ENCODE assay signal across 18 cellular contexts in genomic region chr9:16460711-16461110, GRCh38.
DNase-seq lines count a peak whose midpoint lies in the region; ATAC-seq and TF ChIP-seq lines count a peak whose summit lies in the region.
"Had no signal": no experiment of that assay in that cellular context is flagged by ENCODE, and none has a peak within 500 bp of the region (broad histone marks: within the 10 kb centered on the region; RNA-seq: fewer than 3 reads in every experiment).

No MANE protein-coding gene starts in this region.

- H2BK12ac ChIP-seq in H9 (ENCODE audit: insufficient read length, low read depth, low read length): no peak overlapping the region

- H2BK120ac ChIP-seq in H9 (ENCODE audit: low read depth, low read length, poor library complexity, severe bottlenecking): peak overlapping the region; percentile 39

- no peak overlapping the region for H3K27ac ChIP-seq in H9 (ENCODE audit: insufficient read length, low read depth, low read length)
- H3K27ac ChIP-seq in hepatocyte: peak overlapping the region; percentile 56
- H3K27ac ChIP-seq in smooth muscle cell (ENCODE audit: low read depth): peak overlapping the region; percentile 78
- H3K27ac ChIP-seq: C4-2B had no signal

- H3K9me2 ChIP-seq in hepatocyte (replicated peaks; ENCODE audit: insufficient read depth): no peaks in the 10 kb centered on the region

- no peak overlapping the region for H2BK20ac ChIP-seq in H9 (ENCODE audit: low read depth, low read length, poor library complexity, severe bottlenecking)

- H3K18ac ChIP-seq in H9 (ENCODE audit: insufficient read length, low read depth, low read length): no peak overlapping the region

- no peak overlapping the region for H2BK15ac ChIP-seq in H9 (ENCODE audit: low read depth, low read length)

- no peak overlapping the region for H4K91ac ChIP-seq in H9 (ENCODE audit: insufficient read length, low read depth, low read length)

- no peak overlapping the region for H3K56ac ChIP-seq in H9 (ENCODE audit: insufficient read length, low read depth, low read length)

- H3K4me2 ChIP-seq in H9 (ENCODE audit: insufficient read depth, insufficient read length, low read length) (no peak overlapping the region), hepatocyte (peak overlapping the region; percentile 2), smooth muscle cell (peak overlapping the region; percentile 71)

- H3K36me3 ChIP-seq in hepatocyte (replicated peaks; ENCODE audit: insufficient read depth, low read depth) (no peaks in the 10 kb centered on the region), smooth muscle cell (ENCODE audit: low read depth) (no peaks in the 10 kb centered on the region)

- H3K9me3 Mint-ChIP-seq in H9: no peaks in the 10 kb centered on the region
- H3K9me3 Mint-ChIP-seq in WTC11: no peaks in the 10 kb centered on the region

- H3K27ac Mint-ChIP-seq in H9 (peak overlapping the region in 2 of 3 experiments; percentile 35 to 38; a peak in 1 of 7 replicates), WTC11 (peak overlapping the region; percentile 39)
- H3K27ac Mint-ChIP-seq: CD8-positive, alpha-beta memory T cell had no signal

- H4K8ac ChIP-seq in H9 (replicated peaks; ENCODE audit: insufficient read length, low read depth, low read length): no peak overlapping the region

- POLR2A ChIA-PET in WTC11 (lab: Charles Lee): no interaction called here

- H3K4me1 Mint-ChIP-seq in H9: peaks cover 51 to 66% of the 10 kb centered on the region in 2 experiments
- H3K4me1 Mint-ChIP-seq in WTC11: peaks cover 49% of the 10 kb centered on the region
- H3K4me1 Mint-ChIP-seq: CD8-positive, alpha-beta memory T cell had no signal

- H3K79me2 ChIP-seq in H9 (ENCODE audit: insufficient read depth, low read length) (no peaks in the 10 kb centered on the region), hepatocyte (peaks cover 3% of the 10 kb centered on the region), smooth muscle cell (ENCODE audit: low read depth) (peaks cover 4% of the 10 kb centered on the region)

- TF ChIP-seq CTCF in H9 (conservative IDR thresholded peaks at IDR 0.05) (no peak), WTC11 (IDR thresholded peaks at IDR 0.05) (no peak), hepatocyte (IDR thresholded peaks at IDR 0.05; ENCODE audit: poor library complexity) (no peak), smooth muscle cell (IDR thresholded peaks at IDR 0.05; ENCODE audit: borderline replicate concordance, insufficient read depth, poor library complexity, severe bottlenecking) (no peak)

- DNase-seq in H9 (no peak), WTC11 (ENCODE audit: low spot score) (no peak), hepatocyte (ENCODE audit: low spot score) (no peak), smooth muscle cell (lab: John Stamatoyannopoulos, UW; ENCODE audit: unreplicated experiment) (no peak), cerebellar nuclear complex (lab: John Stamatoyannopoulos, UW) (no peak), NCI-H2227 (lab: John Stamatoyannopoulos, UW; ENCODE audit: unreplicated experiment) (no peak), SKM-1 treated with dmso at 0.1 percent for 144 hours (lab: John Stamatoyannopoulos, UW; ENCODE audit: unreplicated experiment) (no peak)
- DNase-seq: Calu3; CD8-positive, alpha-beta memory T cell; DMS153; GOT3; MG63; NCI-H1048; NCI-H1417 treated with DMSO at 0.1 percent for 48 hours; NCI-H82 had no signal

- no peak overlapping the region for H2AK5ac ChIP-seq in H9 (ENCODE audit: insufficient read length, low read length)

- no peak overlapping the region for H4K5ac ChIP-seq in H9 (ENCODE audit: insufficient read length, low read depth, low read length)

- no peaks in the 10 kb centered on the region for H3K36me3 Mint-ChIP-seq in H9 (ENCODE audit: insufficient read depth in 1 of 3, low read depth in 3 of 3)
- no peaks in the 10 kb centered on the region for H3K36me3 Mint-ChIP-seq in WTC11
- H3K36me3 Mint-ChIP-seq: CD8-positive, alpha-beta memory T cell had no signal

- peaks cover 4% of the 10 kb centered on the region for H3F3A ChIP-seq in smooth muscle cell (ENCODE audit: low read depth)

- H3K23me2 ChIP-seq in H9 (ENCODE audit: insufficient read length, low read depth, low read length, poor library complexity, severe bottlenecking): no peaks in the 10 kb centered on the region

- no peaks in the 10 kb centered on the region for H3K79me1 ChIP-seq in H9 (ENCODE audit: insufficient read depth, low read depth, low read length, poor library complexity, severe bottlenecking)

- H3K4ac ChIP-seq in H9 (ENCODE audit: low read depth, low read length): no peak overlapping the region

- H3K4me3 Mint-ChIP-seq in H9 (no peak overlapping the region), WTC11 (no peak overlapping the region)
- H3K4me3 Mint-ChIP-seq: CD8-positive, alpha-beta memory T cell had no signal

- CTCF ChIA-PET in WTC11 (lab: Charles Lee): no interaction called here

- no CpG with 5 or more reads among the region's 5 CpGs for WGBS in H9 (ENCODE audit: extremely low coverage, insufficient read length, low lambda C conversion rate)
- 74% methylated on average over 5 of the region's 5 CpGs for WGBS in hepatocyte (ENCODE audit: low lambda C conversion rate, missing lambda C conversion rate)
- WGBS in smooth muscle cell (ENCODE audit: low lambda C conversion rate): 28% methylated on average over 5 of the region's 5 CpGs

- no peak overlapping the region for H3T11ph ChIP-seq in H9 (ENCODE audit: low read length)

- H2AFZ ChIP-seq in H9 (ENCODE audit: low read length) (no peak overlapping the region), hepatocyte (no peak overlapping the region), smooth muscle cell (ENCODE audit: low read depth) (no peak overlapping the region)

- H3K27me3 ChIP-seq in H9 (ENCODE audit: insufficient read depth, low read length) (no peaks in the 10 kb centered on the region), hepatocyte (no peaks in the 10 kb centered on the region), smooth muscle cell (ENCODE audit: low read depth) (no peaks in the 10 kb centered on the region)
- H3K27me3 ChIP-seq: MG63 had no signal

- H3K23ac ChIP-seq in H9 (ENCODE audit: insufficient read length, low read depth, low read length): no peak overlapping the region

- H3K4me3 ChIP-seq in hepatocyte (no peak overlapping the region), smooth muscle cell (no peak overlapping the region)
- H3K4me3 ChIP-seq: MG63 had no signal

- H3K4me1 ChIP-seq in H9 (ENCODE audit: insufficient read depth, low read length) (peaks cover 2% of the 10 kb centered on the region; the same call in 1 of the 2 replicates), hepatocyte (ENCODE audit: insufficient read depth) (peaks cover 6% of the 10 kb centered on the region), smooth muscle cell (ENCODE audit: low read depth) (peaks cover 27% of the 10 kb centered on the region)

- no peaks in the 10 kb centered on the region for H3K9me3 ChIP-seq in H9 (ENCODE audit: control insufficient read depth, low read depth, low read length)
- H3K9me3 ChIP-seq in hepatocyte (ENCODE audit: low read depth): no peaks in the 10 kb centered on the region
- H3K9me3 ChIP-seq in smooth muscle cell (replicated peaks; ENCODE audit: low read depth): no peaks in the 10 kb centered on the region
- H3K9me3 ChIP-seq: MG63 had no signal

- H4K20me1 ChIP-seq in H9 (ENCODE audit: control insufficient read depth, insufficient read depth, insufficient read length) (no peaks in the 10 kb centered on the region), hepatocyte (ENCODE audit: insufficient read depth, poor library complexity, severe bottlenecking) (no peaks in the 10 kb centered on the region), smooth muscle cell (ENCODE audit: low read depth) (no peaks in the 10 kb centered on the region)

- H3K9ac ChIP-seq in H9 (ENCODE audit: extremely low read depth, insufficient read length, low read length) (no peak overlapping the region), smooth muscle cell (ENCODE audit: low read depth) (no peak overlapping the region)

- H2BK5ac ChIP-seq in H9 (ENCODE audit: insufficient read length, low read length): no peak overlapping the region

- H3K14ac ChIP-seq in H9 (ENCODE audit: insufficient read depth, low read length): no peak overlapping the region

- ATAC-seq in WTC11: no peak
- ATAC-seq: Panc1, Right ventricle myocardium inferior had no signal

- H3K27me3 Mint-ChIP-seq in H9 (ENCODE audit: low read depth): no peaks in the 10 kb centered on the region
- no peaks in the 10 kb centered on the region for H3K27me3 Mint-ChIP-seq in WTC11 (ENCODE audit: low read depth)
- H3K27me3 Mint-ChIP-seq: CD8-positive, alpha-beta memory T cell had no signal

TF ChIP-seq in WTC11, 78 proteins besides CTCF, POLR2A, EP300 and RAD21:
- no peak for TF ChIP-seq PREB (CRISPR knock-in tag; IDR thresholded peaks at IDR 0.05; ENCODE audit: borderline replicate concordance)
